12 cellular contexts compared by ENCODE assay signal in genomic region chr2:63903003-63903402, GRCh38.
DNase-seq lines count a peak whose midpoint lies in the region; ATAC-seq, FAIRE-seq and TF ChIP-seq lines count a peak whose summit lies in the region.
"Had no signal": no experiment of that assay in that cellular context is flagged by ENCODE, and none has a peak within 500 bp of the region (broad histone marks: within the 10 kb centered on the region; RNA-seq: fewer than 3 reads in every experiment).

No MANE protein-coding gene starts in this region.

- intact Hi-C loops in head of caudate nucleus (cut with DNase I) = no loop called here
- intact Hi-C loops in Caco-2 (cut with micrococcal nuclease; ENCODE audit: unreplicated experiment) = no loop called here

- H3K4me1 Mint-ChIP-seq in Caco-2 (ENCODE audit: low read depth, unreplicated experiment) = no peaks in the 10 kb centered on the region

- no peaks in the 10 kb centered on the region for H3K27me3 Mint-ChIP-seq in Caco-2 (ENCODE audit: insufficient read depth, unreplicated experiment)

- BruUV-seq in Caco-2 (replicated peaks; lab: Mats Ljungman, UMichigan) = no TSS peak

- peaks cover 43% of the 10 kb centered on the region for H3K9me3 Mint-ChIP-seq in Caco-2 (ENCODE audit: unreplicated experiment)

- H3K4me1 ChIP-seq in Caco-2 = no peaks in the 10 kb centered on the region
- H3K4me1 ChIP-seq: esophagus muscularis mucosa, transverse colon had no signal

- CTCF ChIA-PET in Caco-2 (lab: Charles Lee) = no interaction called here

- no peak for TF ChIP-seq CTCF in Caco-2 (IDR thresholded peaks at IDR 0.05; ENCODE audit: insufficient read depth in 1 of 2, low read depth in 1 of 2, low read length in 1 of 2, severe bottlenecking in 1 of 2, unreplicated experiment in 1 of 2)

- POLR2A ChIA-PET in Caco-2 (lab: Charles Lee) = no interaction called here

- H3K27ac Mint-ChIP-seq in Caco-2 (ENCODE audit: unreplicated experiment) = no peak overlapping the region

- peaks cover 61% of the 10 kb centered on the region for H3K36me3 Mint-ChIP-seq in Caco-2 (ENCODE audit: insufficient read depth, unreplicated experiment)

- H3K9me3 ChIP-seq in Caco-2 = peaks cover 21% of the 10 kb centered on the region

- peak; percentile 54 for ATAC-seq in HG03108 (IDR thresholded peaks at IDR 0.05; ENCODE audit: unreplicated experiment)
- ATAC-seq: PC-3 had no signal

- peaks cover 1% of the 10 kb centered on the region for H3K36me3 ChIP-seq in Caco-2 (ENCODE audit: control insufficient read depth, insufficient read depth, low read length)

- no peak overlapping the region for H3K4me3 Mint-ChIP-seq in Caco-2 (ENCODE audit: unreplicated experiment)

- no peak overlapping the region for H3K4me3 ChIP-seq in Caco-2 (ENCODE audit: low read depth, low read length)
- H3K4me3 ChIP-seq: esophagus muscularis mucosa, transverse colon had no signal

- DNase-seq in AG08396 (ENCODE audit: low spot score) (peak; percentile 2), GM18507 (ENCODE audit: extremely low spot score, insufficient read length, low read depth) (peak; percentile 8), astrocyte of the hippocampus (ENCODE audit: low read depth, low spot score) (peak; percentile 19), NCI-H524 (lab: John Stamatoyannopoulos, UW) (no peak), NCI-H2107 treated with DMSO at 0.1 percent for 48 hours (lab: John Stamatoyannopoulos, UW; ENCODE audit: unreplicated experiment) (no peak), head of caudate nucleus (no peak), Caco-2 (no peak)
- DNase-seq: NCI-H1436, PC-3, transverse colon had no signal

- no peak for FAIRE-seq in GM18507 (lab: Jason Lieb, UNC)

- no peaks in the 10 kb centered on the region for H3K27me3 ChIP-seq in Caco-2 (replicated peaks; ENCODE audit: control insufficient read depth, insufficient read depth, low read length)
- H3K27me3 ChIP-seq: esophagus muscularis mucosa, transverse colon had no signal

Comparison
In these comparisons a context has a peak if more than half of its experiments do, and no peak if none do; other contexts are left out.
1. DNase-seq: peak in AG08396 (single experiment), GM18507 (single experiment) and astrocyte of the hippocampus (single experiment); none in NCI-H524 (0 of 2), NCI-H2107 treated with DMSO at 0.1 percent for 48 hours (single experiment), head of caudate nucleus (0 of 42) and Caco-2 (0 of 2).